ENCODE assay signal across 31 cellular contexts in the genomic region with DNA sequence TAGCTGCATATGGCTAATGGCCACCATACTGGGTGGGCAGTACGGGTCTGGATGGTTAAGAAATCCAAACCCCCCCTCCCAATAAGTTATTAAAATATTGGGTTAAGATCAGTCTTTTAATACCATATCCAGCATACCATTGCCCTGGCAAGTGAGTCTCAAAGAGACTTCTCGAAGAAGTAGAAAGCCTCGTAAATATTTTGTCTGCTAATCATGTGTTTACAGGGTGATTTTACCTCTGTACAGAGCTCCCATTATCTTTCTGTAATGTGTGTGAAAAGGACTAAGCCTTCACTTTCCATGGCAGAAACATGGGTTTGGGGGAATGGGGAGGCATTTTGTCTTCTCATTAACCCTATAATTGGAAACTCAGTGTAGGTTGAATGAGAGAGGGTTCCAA.
"Had no signal": no experiment of that assay in that cellular context is flagged by ENCODE, and none has a peak within 500 bp of the region (broad histone marks: within the 10 kb centered on the region; RNA-seq: fewer than 3 reads in every experiment).

No MANE protein-coding gene starts in this region.

- ATAC-seq: activated naive CD4-positive, alpha-beta T cell treated with anti-CD3 and anti-CD28 coated beads, Interleukin-2, amount 50 U/mL, for 72 hours; activated naive CD8-positive, alpha-beta T cell treated with anti-CD3 and anti-CD28 coated beads, Interleukin-2, amount 50 U/mL, for 24 hours; activated T-cell treated with anti-CD3 and anti-CD28 coated beads, Interleukin-2, amount 50 U/mL, for 4 hours; activated T-cell treated with anti-CD3 and anti-CD28 coated beads, Interleukin-2, amount 50 U/mL, for 72 hours; activated T-helper 17 cell treated with anti-CD3 and anti-CD28 coated beads, Interleukin-2, amount 50 U/mL, for 72 hours; body of pancreas had no signal

- H3K4me1 ChIP-seq: ascending aorta, body of pancreas, breast epithelium had no signal

- H3K27me3 ChIP-seq: adrenal gland, ascending aorta, body of pancreas, brain microvascular endothelial cell, breast epithelium, cardiac muscle cell had no signal

- H3K9me3 ChIP-seq: adrenal gland, ascending aorta, body of pancreas, breast epithelium had no signal

- DNase-seq: activated effector memory CD4-positive, alpha-beta T cell treated with anti-CD3 and anti-CD28 coated beads, Interleukin-2, amount 50 U/mL, for 16 hours; activated effector memory CD4-positive, alpha-beta T cell treated with Interleukin-2 at 50 U/mL for 16 hours; activated gamma-delta T cell; activated gamma-delta T cell treated with Interleukin-2 at 50 U/mL for 16 hours; activated naive CD4-positive, alpha-beta T cell; activated naive CD4-positive, alpha-beta T cell treated with anti-CD3 and anti-CD28 coated beads for 36 hours; activated naive CD4-positive, alpha-beta T cell treated with anti-CD3 and anti-CD28 coated beads, Interleukin-2, amount 10 ng/mL, durations not matched to agents 7 days and 5 days; activated naive CD4-positive, alpha-beta T cell treated with anti-CD3 and anti-CD28 coated beads, Interleukin-2, amount 50 U/mL, for 16 hours; activated naive CD4-positive, alpha-beta T cell treated with Interleukin-2 at 50 U/mL for 16 hours; activated naive CD8-positive, alpha-beta T cell treated with anti-CD3 and anti-CD28 coated beads for 36 hours; activated naive CD8-positive, alpha-beta T cell treated with anti-CD3 and anti-CD28 coated beads, Interleukin-2, amount 10 ng/mL, durations not matched to agents 7 days and 5 days; activated naive CD8-positive, alpha-beta T cell treated with anti-CD3 and anti-CD28 coated beads, Interleukin-2, amount 50 U/mL, for 24 hours; activated T-cell treated with anti-CD3 and anti-CD28 coated beads, Interleukin-2, amount 50 U/mL, for 24 hours; activated T-cell treated with anti-CD3 and anti-CD28 coated beads, Interleukin-2, amount 50 U/mL, for 4 hours; activated T-cell treated with anti-CD3 and anti-CD28 coated beads, Interleukin-2, amount 50 U/mL, for 48 hours; activated T-cell treated with anti-CD3 and anti-CD28 coated beads, Interleukin-2, amount 50 U/mL, for 72 hours; adrenal gland; amniotic stem cell; amygdala; anterior cingulate cortex; aorta; body of pancreas; brain microvascular endothelial cell; caudate nucleus; central memory CD4-positive, alpha-beta T cell; cerebellar nuclear complex had no signal

- H3K27ac ChIP-seq: adrenal gland, ascending aorta, body of pancreas, brain microvascular endothelial cell, breast epithelium, cardiac muscle cell had no signal

- H3K36me3 ChIP-seq: adrenal gland, ascending aorta, brain microvascular endothelial cell, breast epithelium, cardiac muscle cell had no signal

- H3K4me3 ChIP-seq: adrenal gland, ascending aorta, body of pancreas, breast epithelium, cardiac muscle cell had no signal
